19 cellular contexts compared by ENCODE assay signal in genomic region chr4:85448880-85449763, GRCh38. TPM values are rescaled to one million over a fixed set of nuclear protein-coding genes. Genes with fewer than 3 reads are reported as not detected.
A peak's percentile ranks its signal among the peaks of the same experiment; 100 is the strongest.
DNase-seq lines count a peak whose midpoint lies in the region; ATAC-seq and TF ChIP-seq lines count a peak whose summit lies in the region.
"Had no signal": no experiment of that assay in that cellular context is flagged by ENCODE, and none has a peak within 500 bp of the region (broad histone marks: within the 10 kb centered on the region; RNA-seq: fewer than 3 reads in every experiment).

No MANE protein-coding gene starts in this region.

- H3K36me3 ChIP-seq in OCI-LY1 (ENCODE audit: insufficient read depth, low read length) = no peaks in the 10 kb centered on the region
- no peaks in the 10 kb centered on the region for H3K36me3 ChIP-seq in H7 (replicated peaks; ENCODE audit: control insufficient read depth, insufficient read depth, low read length)
- H3K36me3 ChIP-seq: spleen had no signal

- peak overlapping the region; percentile 15; the same call in 1 of the 2 replicates for H3K9ac ChIP-seq in OCI-LY1 (ENCODE audit: low read length)
- H3K9ac ChIP-seq: GM23248, parathyroid adenoma had no signal

- H3K27me3 ChIP-seq in OCI-LY1 (ENCODE audit: insufficient read depth, low read length) (no peaks in the 10 kb centered on the region), H7 (ENCODE audit: control insufficient read depth, insufficient read depth, low read length) (no peaks in the 10 kb centered on the region), dorsolateral prefrontal cortex (no peaks in the 10 kb centered on the region)
- H3K27me3 ChIP-seq: spleen had no signal

- H3K9me3 Mint-ChIP-seq in stimulated activated naive B cell treated with anti-CD40 and anti-IgM and Interleukin-4, amounts not matched to agents 10 μg/mL and 1 μg/mL and 100 μg/mL, for 72 hours = no peaks in the 10 kb centered on the region
- H3K9me3 Mint-ChIP-seq: activated T-cell treated with anti-CD3 and anti-CD28 coated beads, Interleukin-2, amount 50 U/mL, for 4 hours had no signal

- no peaks in the 10 kb centered on the region for H3K36me3 Mint-ChIP-seq in stimulated activated naive B cell treated with anti-CD40 and anti-IgM and Interleukin-4, amounts not matched to agents 10 μg/mL and 1 μg/mL and 100 μg/mL, for 72 hours
- H3K36me3 Mint-ChIP-seq: CD4-positive, CD25-positive, alpha-beta regulatory T cell had no signal

- ATAC-seq in GM19395 (IDR thresholded peaks at IDR 0.05; ENCODE audit: unreplicated experiment) (peak; percentile 87), HG02798 (IDR thresholded peaks at IDR 0.05; ENCODE audit: poor library complexity, unreplicated experiment) (peak; percentile 78), HG03108 (IDR thresholded peaks at IDR 0.05; ENCODE audit: unreplicated experiment) (no peak)
- ATAC-seq in stimulated activated naive B cell treated with anti-CD40 and anti-IgM and Interleukin-4, amounts not matched to agents 10 μg/mL and 1 μg/mL and 100 μg/mL, for 72 hours (replicated peaks) = peak; percentile 81 to 87
- ATAC-seq: activated T-cell treated with anti-CD3 and anti-CD28 coated beads, Interleukin-2, amount 50 U/mL, for 4 hours had no signal

- no peak overlapping the region for H2AFZ ChIP-seq in OCI-LY1 (ENCODE audit: low read length)
- H2AFZ ChIP-seq: GM23248, parathyroid adenoma had no signal

- H3K27ac ChIP-seq in OCI-LY1 (ENCODE audit: low read depth, low read length, poor library complexity, severe bottlenecking) = peak overlapping the region; percentile 90
- H3K27ac ChIP-seq in dorsolateral prefrontal cortex = no peak overlapping the region
- H3K27ac ChIP-seq: GM23248, parathyroid adenoma, spleen had no signal

- H3K9me2 ChIP-seq in OCI-LY1 (ENCODE audit: low read depth, low read length) = no peaks in the 10 kb centered on the region

- no peaks in the 10 kb centered on the region for H3F3A ChIP-seq in OCI-LY1 (ENCODE audit: insufficient read depth, low read length)

- no peaks in the 10 kb centered on the region for H3K27me3 Mint-ChIP-seq in stimulated activated naive B cell treated with anti-CD40 and anti-IgM and Interleukin-4, amounts not matched to agents 10 μg/mL and 1 μg/mL and 100 μg/mL, for 72 hours
- H3K27me3 Mint-ChIP-seq: CD4-positive, CD25-positive, alpha-beta regulatory T cell had no signal

- H3K79me2 ChIP-seq in OCI-LY1 (ENCODE audit: insufficient read depth, low read length) = no peaks in the 10 kb centered on the region
- H3K79me2 ChIP-seq: parathyroid adenoma had no signal

- intact Hi-C loops in dorsolateral prefrontal cortex (cut with DNase I) = no loop called here

- peaks cover 73% of the 10 kb centered on the region for H3K4me1 ChIP-seq in OCI-LY1 (ENCODE audit: insufficient read depth, low read length, severe bottlenecking)
- H3K4me1 ChIP-seq: parathyroid adenoma had no signal

- H4K20me1 ChIP-seq in OCI-LY1 (ENCODE audit: insufficient read depth, low read length) = no peaks in the 10 kb centered on the region

- DNase-seq in stimulated activated naive B cell treated with anti-CD40 and anti-IgM and Interleukin-4, amounts not matched to agents 10 μg/mL and 1 μg/mL and 100 μg/mL, for 72 hours = no peak
- DNase-seq in H7 (no peak), GF-D8 (lab: John Stamatoyannopoulos, UW) (no peak), dorsolateral prefrontal cortex (no peak)
- DNase-seq: activated CD4-positive, alpha-beta T cell treated with anti-CD3 and anti-CD28 coated beads for 4 hours; activated T-cell treated with anti-CD3 and anti-CD28 coated beads, Interleukin-2, amount 50 U/mL, for 4 hours; CD4-positive, CD25-positive, alpha-beta regulatory T cell; EL; GM23248; head of caudate nucleus; midbrain; NCI-H1436 treated with DMSO at 0.1 percent for 48 hours; spleen; T-helper 2 cell had no signal

- TF ChIP-seq CTCF in OCI-LY1 (IDR thresholded peaks at IDR 0.05; ENCODE audit: low read length) = no peak
- no peak for TF ChIP-seq CTCF in dorsolateral prefrontal cortex (IDR thresholded peaks at IDR 0.05 in 54 of 56, conservative IDR thresholded peaks at IDR 0.05 in 2 of 56; ENCODE audit: low read depth in 1 of 56, partially characterized antibody in 56 of 56)

- peaks cover 15 to 22% of the 10 kb centered on the region in 2 donors for H3K4me1 Mint-ChIP-seq in stimulated activated naive B cell treated with anti-CD40 and anti-IgM and Interleukin-4, amounts not matched to agents 10 μg/mL and 1 μg/mL and 100 μg/mL, for 72 hours
- H3K4me1 Mint-ChIP-seq: CD4-positive, CD25-positive, alpha-beta regulatory T cell had no signal

- H3K27ac Mint-ChIP-seq in stimulated activated naive B cell treated with anti-CD40 and anti-IgM and Interleukin-4, amounts not matched to agents 10 μg/mL and 1 μg/mL and 100 μg/mL, for 72 hours = no peak overlapping the region
- H3K27ac Mint-ChIP-seq: CD4-positive, CD25-positive, alpha-beta regulatory T cell had no signal

- H3K4me3 Mint-ChIP-seq in stimulated activated naive B cell treated with anti-CD40 and anti-IgM and Interleukin-4, amounts not matched to agents 10 μg/mL and 1 μg/mL and 100 μg/mL, for 72 hours = peak overlapping the region in 1 of 2 donors; percentile 58
- H3K4me3 Mint-ChIP-seq: activated T-cell treated with anti-CD3 and anti-CD28 coated beads, Interleukin-2, amount 50 U/mL, for 4 hours; CD4-positive, CD25-positive, alpha-beta regulatory T cell had no signal

- no peaks in the 10 kb centered on the region for H3K9me3 ChIP-seq in OCI-LY1 (ENCODE audit: low read length)
- H3K9me3 ChIP-seq: spleen had no signal

- peak overlapping the region; percentile 33 for H3K4me3 ChIP-seq in OCI-LY1 (ENCODE audit: low read depth, low read length, poor library complexity, severe bottlenecking)
- H3K4me3 ChIP-seq in H7 (ENCODE audit: insufficient read depth, low read depth, low read length) = no peak overlapping the region
- no peak overlapping the region for H3K4me3 ChIP-seq in dorsolateral prefrontal cortex
- H3K4me3 ChIP-seq: GM23248 had no signal

- H3K4me2 ChIP-seq in OCI-LY1 (ENCODE audit: low read length) = peak overlapping the region; percentile 55

RNA-seq across cellular contexts. Expression of gene ARHGAP24, which starts 25.8 kb away (rescaled TPM):
- 1.2 and 4.5 TPM in 2 replicates for total RNA-seq in H7 (2014; rRNA removed; shearing (Covaris generic))
- total RNA-seq in dorsolateral prefrontal cortex = 10 to 100 TPM in 119 of 120 experiments, 1 to 10 TPM in 1; 7.6 to 37.1 (median 18.6) TPM
- total RNA-seq: CD4-positive, CD25-positive, alpha-beta regulatory T cell had no signal
